In the genomic region with DNA sequence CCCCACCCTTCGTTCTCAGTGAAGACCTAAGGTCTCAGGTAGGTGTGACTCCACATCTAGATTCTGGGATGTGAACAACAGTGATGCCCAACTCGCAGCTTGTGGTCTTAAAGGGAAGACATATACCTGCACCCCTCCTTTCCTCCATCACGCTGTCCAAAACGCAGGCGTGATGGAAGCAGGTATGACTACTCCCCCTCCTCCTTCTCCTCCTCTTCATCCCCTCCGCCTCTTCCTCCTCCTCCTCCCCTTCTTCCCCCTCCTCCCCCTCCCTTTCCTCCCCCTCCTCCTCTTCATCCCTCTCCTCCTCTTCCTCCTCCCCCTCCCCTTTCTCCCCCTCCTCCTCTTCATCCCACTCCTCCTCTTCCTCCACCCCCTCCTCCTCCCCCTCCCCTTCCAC, we compare ENCODE assay signal across 2 cellular contexts.
TF ChIP-seq lines count a peak whose summit lies in the region.

No MANE protein-coding gene starts in this region.

TF ChIP-seq in HepG2, 621 proteins besides CTCF, POLR2A, EP300 and RAD21:
- 0 out of 2 replicates have a peak, but pooled peaks have one; percentile 54 for TF ChIP-seq PCBP1 (IDR thresholded peaks at IDR 0.05; ENCODE audit: borderline replicate concordance, low read depth, low read length)
- TF ChIP-seq, protein P1, sequence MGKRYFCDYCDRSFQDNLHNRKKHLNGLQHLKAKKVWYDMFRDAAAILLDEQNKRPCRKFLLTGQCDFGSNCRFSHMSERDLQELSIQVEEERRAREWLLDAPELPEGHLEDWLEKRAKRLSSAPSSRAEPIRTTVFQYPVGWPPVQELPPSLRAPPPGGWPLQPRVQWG (CRISPR knock-in tag; IDR thresholded peaks at IDR 0.05; ENCODE audit: borderline replicate concordance, low read depth), result no peak

TF ChIP-seq in H1, 55 proteins besides CTCF, POLR2A, EP300 and RAD21:
- no peak for TF ChIP-seq GABPA (IDR thresholded peaks at IDR 0.05; ENCODE audit: borderline replicate concordance, insufficient read depth, low read length)
- no peak for TF ChIP-seq CHD1 (IDR thresholded peaks at IDR 0.05; ENCODE audit: low read depth, low read length)
- no peak for TF ChIP-seq KDM5A (IDR thresholded peaks at IDR 0.05; ENCODE audit: low read length)
- TF ChIP-seq SP4 (IDR thresholded peaks at IDR 0.05; ENCODE audit: low read length), result no peak
TF ChIP-seq in H1: peak in this region for 0.
